In the genomic region with DNA sequence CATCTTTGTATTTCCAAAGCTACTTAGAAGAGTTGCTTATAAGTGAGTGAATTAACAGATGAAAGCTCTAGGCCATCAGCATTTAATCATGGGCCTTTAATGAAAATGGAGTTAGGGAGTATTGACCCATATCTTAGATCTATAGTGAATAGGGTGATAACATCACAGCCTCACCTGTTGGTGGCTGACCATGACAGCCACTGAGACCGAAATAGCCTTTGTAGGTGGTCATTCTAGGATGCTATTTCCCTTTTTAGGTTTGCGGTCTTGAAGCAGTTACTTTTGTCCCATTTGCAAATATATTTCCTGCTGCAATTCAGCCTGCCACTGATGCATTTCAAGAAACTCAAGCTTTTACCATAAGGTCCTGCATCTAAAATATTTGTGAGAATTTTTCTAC, we compare ENCODE assay signal across 22 cellular contexts.
"Had no signal": no experiment of that assay in that cellular context is flagged by ENCODE, and none has a peak within 500 bp of the region (broad histone marks: within the 10 kb centered on the region; RNA-seq: fewer than 3 reads in every experiment).

No MANE protein-coding gene starts in this region.

- ATAC-seq: activated T-cell treated with anti-CD3 and anti-CD28 coated beads, Interleukin-2, amount 50 U/mL, for 4 hours; effector memory CD8-positive, alpha-beta T cell; naive thymus-derived CD4-positive, alpha-beta T cell; sciatic nerve; stimulated activated effector memory CD8-positive, alpha-beta T cell treated with anti-CD3 and anti-CD28 coated beads, Interleukin-12 subunit alpha, Interleukin-12 subunit beta, amount 100 ng/mL, for 72 hours had no signal

- FAIRE-seq: astrocyte, colon, frontal cortex, small intestine had no signal

- DNase-seq: activated B cell treated with CpG ODN at 0.5 μM for 24 hours; activated CD4-positive, alpha-beta T cell treated with anti-CD3 and anti-CD28 coated beads for 4 hours; activated CD4-positive, alpha-beta T cell treated with anti-CD3 and anti-CD28 coated beads, Interleukin-2, amount 50 U/mL, for 48 hours; activated CD8-positive, alpha-beta memory T cell treated with anti-CD3 and anti-CD28 coated beads, Interleukin-2, amount 50 U/mL, for 48 hours; activated naive CD4-positive, alpha-beta T cell; activated naive CD8-positive, alpha-beta T cell treated with anti-CD3 and anti-CD28 coated beads for 36 hours; activated T-cell treated with anti-CD3 and anti-CD28 coated beads, Interleukin-2, amount 50 U/mL, for 4 hours; central memory CD4-positive, alpha-beta T cell; dorsolateral prefrontal cortex; effector memory CD8-positive, alpha-beta T cell; glutamatergic neuron; immature natural killer cell; left ventricle myocardium inferior; naive thymus-derived CD4-positive, alpha-beta T cell; posterior cingulate gyrus; small intestine; stimulated activated CD4-positive, alpha-beta T cell treated with anti-CD3 and anti-CD28 coated beads, Interleukin-2, amount 100 ng/mL, for 24 hours had no signal
